In genomic region chr16:57148481-57148880, GRCh38 we compare ENCODE assay signal across 16 cellular contexts. TPM values are rescaled to one million over a fixed set of nuclear protein-coding genes. Genes with fewer than 3 reads are reported as not detected.
DNase-seq lines count a peak whose midpoint lies in the region; ATAC-seq lines count a peak whose summit lies in the region.
"Had no signal": no experiment of that assay in that cellular context is flagged by ENCODE, and none has a peak within 500 bp of the region (broad histone marks: within the 10 kb centered on the region; RNA-seq: fewer than 3 reads in every experiment).

No MANE protein-coding gene starts in this region.

- H3K4me2 ChIP-seq in mesenchymal stem cell (ENCODE audit: low read length, poor library complexity, severe bottlenecking), result no peak overlapping the region

- no peak overlapping the region for H2AFZ ChIP-seq in mesenchymal stem cell (ENCODE audit: low read depth, low read length)

- no peak overlapping the region for H3K14ac ChIP-seq in mesenchymal stem cell (ENCODE audit: low read length in 2 of 2)

- no peaks in the 10 kb centered on the region for H3K9me3 ChIP-seq in mesenchymal stem cell (ENCODE audit: control insufficient read depth, low read length)

- H3K36me3 Mint-ChIP-seq in activated naive CD8-positive, alpha-beta T cell, result peaks cover 4% of the 10 kb centered on the region
- peaks cover 12% of the 10 kb centered on the region for H3K36me3 Mint-ChIP-seq in activated naive CD8-positive, alpha-beta T cell treated with anti-CD3 and anti-CD28 coated beads for 36 hours

- H4K8ac ChIP-seq in mesenchymal stem cell (ENCODE audit: low read length), result no peak overlapping the region

- H3K4me3 Mint-ChIP-seq in activated naive CD8-positive, alpha-beta T cell, result no peak overlapping the region
- no peak overlapping the region for H3K4me3 Mint-ChIP-seq in activated naive CD8-positive, alpha-beta T cell treated with anti-CD3 and anti-CD28 coated beads for 36 hours
- H3K4me3 Mint-ChIP-seq: activated CD8-positive, alpha-beta memory T cell treated with anti-CD3 and anti-CD28 coated beads, Interleukin-2, amount 10 ng/mL, durations not matched to agents 7 days and 5 days; natural killer cell treated with Interleukin-12 subunit alpha and Interleukin-12 subunit beta and Interleukin-15 and Interleukin-18, amount 100 ng/mL, for 72 hours had no signal

- no peak overlapping the region for H2BK12ac ChIP-seq in mesenchymal stem cell (ENCODE audit: low read length in 2 of 2)

- ATAC-seq in HG02870 (IDR thresholded peaks at IDR 0.05; ENCODE audit: unreplicated experiment), result no peak
- ATAC-seq: activated CD8-positive, alpha-beta memory T cell treated with anti-CD3 and anti-CD28 coated beads, Interleukin-2, amount 10 ng/mL, durations not matched to agents 7 days and 5 days; natural killer cell treated with Interleukin-12 subunit alpha and Interleukin-12 subunit beta and Interleukin-15 and Interleukin-18, amount 100 ng/mL, for 72 hours had no signal

- H3K27me3 ChIP-seq in mesenchymal stem cell (ENCODE audit: control insufficient read depth in 1 of 2, insufficient read depth in 1 of 2, low read length in 2 of 2), result no peaks in the 10 kb centered on the region

- H3K23ac ChIP-seq in mesenchymal stem cell (ENCODE audit: low read length in 2 of 2), result no peak overlapping the region

- no peak overlapping the region for H2BK120ac ChIP-seq in mesenchymal stem cell (ENCODE audit: low read depth, low read length)

- H3K4me3 ChIP-seq in mesenchymal stem cell (ENCODE audit: insufficient read depth in 1 of 2, low read depth in 1 of 2, low read length in 2 of 2), result no peak overlapping the region

- no peak overlapping the region for H2AK5ac ChIP-seq in mesenchymal stem cell (ENCODE audit: low read length, severe bottlenecking)

- no peaks in the 10 kb centered on the region for H3K27me3 Mint-ChIP-seq in activated naive CD8-positive, alpha-beta T cell
- no peaks in the 10 kb centered on the region for H3K27me3 Mint-ChIP-seq in activated naive CD8-positive, alpha-beta T cell treated with anti-CD3 and anti-CD28 coated beads for 36 hours
- H3K27me3 Mint-ChIP-seq: activated CD8-positive, alpha-beta memory T cell treated with anti-CD3 and anti-CD28 coated beads, Interleukin-2, amount 10 ng/mL, durations not matched to agents 7 days and 5 days; natural killer cell treated with Interleukin-12 subunit alpha and Interleukin-12 subunit beta and Interleukin-15 and Interleukin-18, amount 100 ng/mL, for 72 hours had no signal

- no peak overlapping the region for H3K4ac ChIP-seq in mesenchymal stem cell (ENCODE audit: low read depth in 1 of 2, low read length in 2 of 2)

- H3K4me1 ChIP-seq in mesenchymal stem cell (ENCODE audit: control insufficient read depth, insufficient read depth, low read depth, low read length), result peaks cover 21% of the 10 kb centered on the region

- H3K27ac ChIP-seq in caudate nucleus (ENCODE audit: low read depth, low read length) (peak overlapping the region; percentile 68), mesenchymal stem cell (ENCODE audit: low read length, poor library complexity, severe bottlenecking) (no peak overlapping the region), substantia nigra (ENCODE audit: low read depth, low read length, poor library complexity, severe bottlenecking) (peak overlapping the region; percentile 99)

- H2BK15ac ChIP-seq in mesenchymal stem cell (ENCODE audit: low read depth, poor library complexity, severe bottlenecking), result no peak overlapping the region

- H3K27ac Mint-ChIP-seq in activated naive CD8-positive, alpha-beta T cell, result peak overlapping the region; percentile 55
- H3K27ac Mint-ChIP-seq in activated naive CD8-positive, alpha-beta T cell treated with anti-CD3 and anti-CD28 coated beads for 36 hours, result no peak overlapping the region
- H3K27ac Mint-ChIP-seq: activated CD8-positive, alpha-beta memory T cell treated with anti-CD3 and anti-CD28 coated beads, Interleukin-2, amount 10 ng/mL, durations not matched to agents 7 days and 5 days had no signal

- no peaks in the 10 kb centered on the region for H3K9me3 Mint-ChIP-seq in activated naive CD8-positive, alpha-beta T cell (ENCODE audit: low read depth)
- no peaks in the 10 kb centered on the region for H3K9me3 Mint-ChIP-seq in activated naive CD8-positive, alpha-beta T cell treated with anti-CD3 and anti-CD28 coated beads for 36 hours
- H3K9me3 Mint-ChIP-seq: natural killer cell treated with Interleukin-12 subunit alpha and Interleukin-12 subunit beta and Interleukin-15 and Interleukin-18, amount 100 ng/mL, for 72 hours had no signal

- DNase-seq in activated naive CD8-positive, alpha-beta T cell treated with anti-CD3 and anti-CD28 coated beads for 36 hours, result no peak
- DNase-seq in caudate nucleus (lab: John Stamatoyannopoulos, UW), result no peak
- DNase-seq in mesenchymal stem cell, result no peak
- no peak for DNase-seq in substantia nigra (lab: John Stamatoyannopoulos, UW)
- DNase-seq in glomerular visceral epithelial cell (ENCODE audit: extremely low spot score), result no peak
- no peak for DNase-seq in effector CD8-positive, alpha-beta T cell (lab: John Stamatoyannopoulos, UW)
- DNase-seq: ACHN; activated CD8-positive, alpha-beta memory T cell treated with anti-CD3 and anti-CD28 coated beads, Interleukin-2, amount 10 ng/mL, durations not matched to agents 7 days and 5 days; cortex of kidney; foreskin melanocyte; kidney glomerular epithelial cell; NCI-H2029 treated with DMSO at 0.1 percent for 48 hours; SHP77 had no signal

- no peak overlapping the region for H2BK5ac ChIP-seq in mesenchymal stem cell (ENCODE audit: low read depth, low read length, poor library complexity, severe bottlenecking)

- H3K18ac ChIP-seq in mesenchymal stem cell (ENCODE audit: low read depth in 1 of 2, low read length in 2 of 2), result no peak overlapping the region

- H3K79me1 ChIP-seq in mesenchymal stem cell (replicated peaks; ENCODE audit: low read length, poor library complexity, severe bottlenecking), result no peaks in the 10 kb centered on the region

- H3K36me3 ChIP-seq in mesenchymal stem cell (ENCODE audit: control insufficient read depth in 1 of 2, insufficient read depth in 2 of 2, low read depth in 1 of 2, low read length in 2 of 2), result peaks cover 24 to 40% of the 10 kb centered on the region in 2 experiments

- H3K9ac ChIP-seq in mesenchymal stem cell (ENCODE audit: low read length), result peak overlapping the region; percentile 34

- no peak overlapping the region for H4K91ac ChIP-seq in mesenchymal stem cell (ENCODE audit: low read length)

- peaks cover 24% of the 10 kb centered on the region for H3K4me1 Mint-ChIP-seq in activated naive CD8-positive, alpha-beta T cell (ENCODE audit: low read depth)
- peaks cover 33% of the 10 kb centered on the region for H3K4me1 Mint-ChIP-seq in activated naive CD8-positive, alpha-beta T cell treated with anti-CD3 and anti-CD28 coated beads for 36 hours

- WGBS in mesenchymal stem cell, result over 99% methylated on average over 6 of the region's 6 CpGs

RNA-seq across cellular contexts. Expression of gene PSME3IP1, which starts 37.4 kb away (rescaled TPM):
- total RNA-seq in activated naive CD8-positive, alpha-beta T cell treated with anti-CD3 and anti-CD28 coated beads for 36 hours, result 100 to 1,000 TPM; 109 to 117 TPM
- polyA plus RNA-seq in mesenchymal stem cell (2013, experiment 1 of 2), result 72.7 TPM
- polyA plus RNA-seq in mesenchymal stem cell (2013, experiment 2 of 2), result 70.2 TPM

RNA-seq across cellular contexts. Expression of gene RSPRY1, which starts 37.6 kb away (rescaled TPM):
- 10 to 100 TPM; 27.2 to 30.5 TPM for total RNA-seq in activated naive CD8-positive, alpha-beta T cell treated with anti-CD3 and anti-CD28 coated beads for 36 hours
- 55.6 TPM for polyA plus RNA-seq in mesenchymal stem cell (2013, experiment 1 of 2)
- 53.4 TPM for polyA plus RNA-seq in mesenchymal stem cell (2013, experiment 2 of 2)

RNA-seq across cellular contexts. Expression of gene CPNE2, which starts 56.1 kb away (rescaled TPM):
- 10 to 100 TPM; 10.4 TPM for total RNA-seq in activated naive CD8-positive, alpha-beta T cell treated with anti-CD3 and anti-CD28 coated beads for 36 hours
- polyA plus RNA-seq in mesenchymal stem cell (2013, experiment 1 of 2), result 37.6 TPM
- polyA plus RNA-seq in mesenchymal stem cell (2013, experiment 2 of 2), result 39.4 TPM
